In the genomic region with DNA sequence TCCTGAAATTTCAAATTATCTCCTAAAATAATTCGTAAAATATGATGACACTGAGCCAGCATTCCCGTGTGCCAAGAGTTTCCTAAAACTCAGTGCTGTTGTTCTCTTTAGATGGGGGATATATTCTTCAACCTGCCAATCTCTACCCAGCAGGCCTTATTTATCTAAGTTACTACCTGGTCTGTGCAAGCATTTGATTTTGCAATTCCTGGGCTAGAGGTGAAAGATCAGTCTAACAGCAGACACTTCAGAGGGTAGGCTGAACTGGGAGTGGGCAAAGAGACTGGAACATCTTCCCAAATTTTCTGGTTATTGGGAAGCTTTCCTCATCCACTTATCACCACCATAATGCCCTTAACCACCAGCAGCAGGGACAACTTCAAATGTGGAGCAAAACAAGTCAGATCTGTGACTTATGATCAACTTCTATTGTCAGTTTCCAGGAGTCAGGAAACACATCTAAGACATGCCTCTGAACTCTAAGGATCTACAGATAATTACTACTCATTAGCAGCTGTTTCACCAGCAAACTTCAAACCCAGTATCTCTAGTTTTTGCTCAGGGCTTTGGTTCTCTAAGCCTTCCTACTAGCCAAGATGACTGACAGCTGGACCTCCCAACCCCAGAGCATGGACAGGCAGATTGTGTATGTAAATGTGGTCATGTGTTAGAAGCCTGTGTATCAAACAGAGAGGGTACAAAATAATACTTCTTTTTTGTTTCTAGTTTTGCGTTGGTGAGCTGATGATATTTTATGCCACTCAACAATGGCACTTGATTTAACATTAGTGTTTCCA, we compare ENCODE assay signal across 1 cellular context.
TF ChIP-seq lines count a peak whose summit lies in the region.

No MANE protein-coding gene starts in this region.

TF ChIP-seq in HepG2, 621 proteins besides CTCF, POLR2A, EP300 and RAD21 (continued from another document and continues in another):
- TF ChIP-seq, protein P1, sequence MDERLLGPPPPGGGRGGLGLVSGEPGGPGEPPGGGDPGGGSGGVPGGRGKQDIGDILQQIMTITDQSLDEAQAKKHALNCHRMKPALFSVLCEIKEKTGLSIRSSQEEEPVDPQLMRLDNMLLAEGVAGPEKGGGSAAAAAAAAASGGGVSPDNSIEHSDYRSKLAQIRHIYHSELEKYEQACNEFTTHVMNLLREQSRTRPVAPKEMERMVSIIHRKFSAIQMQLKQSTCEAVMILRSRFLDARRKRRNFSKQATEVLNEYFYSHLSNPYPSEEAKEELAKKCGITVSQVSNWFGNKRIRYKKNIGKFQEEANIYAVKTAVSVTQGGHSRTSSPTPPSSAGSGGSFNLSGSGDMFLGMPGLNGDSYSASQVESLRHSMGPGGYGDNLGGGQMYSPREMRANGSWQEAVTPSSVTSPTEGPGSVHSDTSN (CRISPR knock-in tag; IDR thresholded peaks at IDR 0.05), result peak; percentile 86
- TF ChIP-seq ERF (CRISPR knock-in tag; IDR thresholded peaks at IDR 0.05) (peak; percentile 20; the same call in 1 of the 2 replicates), SOX5 (CRISPR knock-in tag; IDR thresholded peaks at IDR 0.05; ENCODE audit: borderline replicate concordance) (peak; percentile 55; the same call in 1 of the 2 replicates), BCL6 (CRISPR knock-in tag; IDR thresholded peaks at IDR 0.05) (peak; percentile 72), NR2F2 (IDR thresholded peaks at IDR 0.05; ENCODE audit: borderline replicate concordance, low read depth) (peak; percentile 88), KLF6 (CRISPR knock-in tag; IDR thresholded peaks at IDR 0.05) (no peak), ZNF24 (IDR thresholded peaks at IDR 0.05) (no peak), RCOR2 (CRISPR knock-in tag; IDR thresholded peaks at IDR 0.05) (peak; percentile 37; the same call in 1 of the 2 replicates), NAIF1 (CRISPR knock-in tag; IDR thresholded peaks at IDR 0.05; ENCODE audit: borderline replicate concordance) (0 out of 2 replicates have a peak, but pooled peaks have one; percentile 33), TCF7 (IDR thresholded peaks at IDR 0.05; ENCODE audit: low read depth) (0 out of 2 replicates have a peak, but pooled peaks have one; percentile 40), CEBPB (IDR thresholded peaks at IDR 0.05; ENCODE audit: borderline replicate concordance, low read depth, low read length) (peak; percentile 83), HNF4G (IDR thresholded peaks at IDR 0.05; ENCODE audit: borderline replicate concordance, low read depth, low read length) (peak; percentile 85), HNF4G (CRISPR knock-in tag; IDR thresholded peaks at IDR 0.05; ENCODE audit: borderline replicate concordance, low read depth) (peak; percentile 42; the same call in 1 of the 2 replicates), FOSL2 (CRISPR knock-in tag; IDR thresholded peaks at IDR 0.05) (0 out of 2 replicates have a peak, but pooled peaks have one; percentile 35), ZNF619 (CRISPR knock-in tag; IDR thresholded peaks at IDR 0.05) (no peak), NR2F6 (IDR thresholded peaks at IDR 0.05) (peak; percentile 75), NR2F6 (CRISPR knock-in tag; IDR thresholded peaks at IDR 0.05) (peak; percentile 80), CREM (IDR thresholded peaks at IDR 0.05) (peak; percentile 48; the same call in 1 of the 2 replicates), CREM (CRISPR knock-in tag; IDR thresholded peaks at IDR 0.05) (no peak), ZNF33A (CRISPR knock-in tag; IDR thresholded peaks at IDR 0.05; ENCODE audit: borderline replicate concordance) (no peak), SOX13 (IDR thresholded peaks at IDR 0.05) (no peak), SOX13 (CRISPR knock-in tag; conservative IDR thresholded peaks at IDR 0.05 in 1 of 2, IDR thresholded peaks at IDR 0.05 in 1 of 2) (peak in 1 of 2 experiments; percentile 85; a peak in 2 of 4 replicates), NPAS2 (CRISPR knock-in tag; IDR thresholded peaks at IDR 0.05; ENCODE audit: borderline replicate concordance) (no peak), HOXA3 (CRISPR knock-in tag; IDR thresholded peaks at IDR 0.05) (peak; percentile 47; the same call in 1 of the 2 replicates), HMG20A (CRISPR knock-in tag; IDR thresholded peaks at IDR 0.05; ENCODE audit: borderline replicate concordance) (peak; percentile 70; the same call in 1 of the 2 replicates), SIX1 (CRISPR knock-in tag; IDR thresholded peaks at IDR 0.05; ENCODE audit: borderline replicate concordance) (0 out of 2 replicates have a peak, but pooled peaks have one; percentile 18), ZNF430 (CRISPR knock-in tag; IDR thresholded peaks at IDR 0.05) (no peak), POGZ (CRISPR knock-in tag; IDR thresholded peaks at IDR 0.05) (peak; percentile 31), IKZF1 (IDR thresholded peaks at IDR 0.05) (no peak), ZNF331 (CRISPR knock-in tag; IDR thresholded peaks at IDR 0.05) (peak; percentile 69; the same call in 1 of the 2 replicates), NFYB (CRISPR knock-in tag; IDR thresholded peaks at IDR 0.05) (peak; percentile 57), PHF21A (CRISPR knock-in tag; IDR thresholded peaks at IDR 0.05) (peak; percentile 78), ZNF317 (CRISPR knock-in tag; IDR thresholded peaks at IDR 0.05) (peak; percentile 94)
- TF ChIP-seq, protein P2, sequence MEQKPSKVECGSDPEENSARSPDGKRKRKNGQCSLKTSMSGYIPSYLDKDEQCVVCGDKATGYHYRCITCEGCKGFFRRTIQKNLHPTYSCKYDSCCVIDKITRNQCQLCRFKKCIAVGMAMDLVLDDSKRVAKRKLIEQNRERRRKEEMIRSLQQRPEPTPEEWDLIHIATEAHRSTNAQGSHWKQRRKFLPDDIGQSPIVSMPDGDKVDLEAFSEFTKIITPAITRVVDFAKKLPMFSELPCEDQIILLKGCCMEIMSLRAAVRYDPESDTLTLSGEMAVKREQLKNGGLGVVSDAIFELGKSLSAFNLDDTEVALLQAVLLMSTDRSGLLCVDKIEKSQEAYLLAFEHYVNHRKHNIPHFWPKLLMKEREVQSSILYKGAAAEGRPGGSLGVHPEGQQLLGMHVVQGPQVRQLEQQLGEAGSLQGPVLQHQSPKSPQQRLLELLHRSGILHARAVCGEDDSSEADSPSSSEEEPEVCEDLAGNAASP (CRISPR knock-in tag; IDR thresholded peaks at IDR 0.05; ENCODE audit: borderline replicate concordance), result peak; percentile 41; the same call in 1 of the 2 replicates
- TF ChIP-seq, protein P3, sequence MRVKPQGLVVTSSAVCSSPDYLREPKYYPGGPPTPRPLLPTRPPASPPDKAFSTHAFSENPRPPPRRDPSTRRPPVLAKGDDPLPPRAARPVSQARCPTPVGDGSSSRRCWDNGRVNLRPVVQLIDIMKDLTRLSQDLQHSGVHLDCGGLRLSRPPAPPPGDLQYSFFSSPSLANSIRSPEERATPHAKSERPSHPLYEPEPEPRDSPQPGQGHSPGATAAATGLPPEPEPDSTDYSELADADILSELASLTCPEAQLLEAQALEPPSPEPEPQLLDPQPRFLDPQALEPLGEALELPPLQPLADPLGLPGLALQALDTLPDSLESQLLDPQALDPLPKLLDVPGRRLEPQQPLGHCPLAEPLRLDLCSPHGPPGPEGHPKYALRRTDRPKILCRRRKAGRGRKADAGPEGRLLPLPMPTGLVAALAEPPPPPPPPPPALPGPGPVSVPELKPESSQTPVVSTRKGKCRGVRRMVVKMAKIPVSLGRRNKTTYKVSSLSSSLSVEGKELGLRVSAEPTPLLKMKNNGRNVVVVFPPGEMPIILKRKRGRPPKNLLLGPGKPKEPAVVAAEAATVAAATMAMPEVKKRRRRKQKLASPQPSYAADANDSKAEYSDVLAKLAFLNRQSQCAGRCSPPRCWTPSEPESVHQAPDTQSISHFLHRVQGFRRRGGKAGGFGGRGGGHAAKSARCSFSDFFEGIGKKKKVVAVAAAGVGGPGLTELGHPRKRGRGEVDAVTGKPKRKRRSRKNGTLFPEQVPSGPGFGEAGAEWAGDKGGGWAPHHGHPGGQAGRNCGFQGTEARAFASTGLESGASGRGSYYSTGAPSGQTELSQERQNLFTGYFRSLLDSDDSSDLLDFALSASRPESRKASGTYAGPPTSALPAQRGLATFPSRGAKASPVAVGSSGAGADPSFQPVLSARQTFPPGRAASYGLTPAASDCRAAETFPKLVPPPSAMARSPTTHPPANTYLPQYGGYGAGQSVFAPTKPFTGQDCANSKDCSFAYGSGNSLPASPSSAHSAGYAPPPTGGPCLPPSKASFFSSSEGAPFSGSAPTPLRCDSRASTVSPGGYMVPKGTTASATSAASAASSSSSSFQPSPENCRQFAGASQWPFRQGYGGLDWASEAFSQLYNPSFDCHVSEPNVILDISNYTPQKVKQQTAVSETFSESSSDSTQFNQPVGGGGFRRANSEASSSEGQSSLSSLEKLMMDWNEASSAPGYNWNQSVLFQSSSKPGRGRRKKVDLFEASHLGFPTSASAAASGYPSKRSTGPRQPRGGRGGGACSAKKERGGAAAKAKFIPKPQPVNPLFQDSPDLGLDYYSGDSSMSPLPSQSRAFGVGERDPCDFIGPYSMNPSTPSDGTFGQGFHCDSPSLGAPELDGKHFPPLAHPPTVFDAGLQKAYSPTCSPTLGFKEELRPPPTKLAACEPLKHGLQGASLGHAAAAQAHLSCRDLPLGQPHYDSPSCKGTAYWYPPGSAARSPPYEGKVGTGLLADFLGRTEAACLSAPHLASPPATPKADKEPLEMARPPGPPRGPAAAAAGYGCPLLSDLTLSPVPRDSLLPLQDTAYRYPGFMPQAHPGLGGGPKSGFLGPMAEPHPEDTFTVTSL (CRISPR knock-in tag; IDR thresholded peaks at IDR 0.05; ENCODE audit: borderline replicate concordance), result peak; percentile 88
- TF ChIP-seq, protein P4, sequence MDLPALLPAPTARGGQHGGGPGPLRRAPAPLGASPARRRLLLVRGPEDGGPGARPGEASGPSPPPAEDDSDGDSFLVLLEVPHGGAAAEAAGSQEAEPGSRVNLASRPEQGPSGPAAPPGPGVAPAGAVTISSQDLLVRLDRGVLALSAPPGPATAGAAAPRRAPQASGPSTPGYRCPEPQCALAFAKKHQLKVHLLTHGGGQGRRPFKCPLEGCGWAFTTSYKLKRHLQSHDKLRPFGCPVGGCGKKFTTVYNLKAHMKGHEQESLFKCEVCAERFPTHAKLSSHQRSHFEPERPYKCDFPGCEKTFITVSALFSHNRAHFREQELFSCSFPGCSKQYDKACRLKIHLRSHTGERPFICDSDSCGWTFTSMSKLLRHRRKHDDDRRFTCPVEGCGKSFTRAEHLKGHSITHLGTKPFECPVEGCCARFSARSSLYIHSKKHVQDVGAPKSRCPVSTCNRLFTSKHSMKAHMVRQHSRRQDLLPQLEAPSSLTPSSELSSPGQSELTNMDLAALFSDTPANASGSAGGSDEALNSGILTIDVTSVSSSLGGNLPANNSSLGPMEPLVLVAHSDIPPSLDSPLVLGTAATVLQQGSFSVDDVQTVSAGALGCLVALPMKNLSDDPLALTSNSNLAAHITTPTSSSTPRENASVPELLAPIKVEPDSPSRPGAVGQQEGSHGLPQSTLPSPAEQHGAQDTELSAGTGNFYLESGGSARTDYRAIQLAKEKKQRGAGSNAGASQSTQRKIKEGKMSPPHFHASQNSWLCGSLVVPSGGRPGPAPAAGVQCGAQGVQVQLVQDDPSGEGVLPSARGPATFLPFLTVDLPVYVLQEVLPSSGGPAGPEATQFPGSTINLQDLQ (CRISPR knock-in tag; IDR thresholded peaks at IDR 0.05), result no peak
- TF ChIP-seq, protein P5, sequence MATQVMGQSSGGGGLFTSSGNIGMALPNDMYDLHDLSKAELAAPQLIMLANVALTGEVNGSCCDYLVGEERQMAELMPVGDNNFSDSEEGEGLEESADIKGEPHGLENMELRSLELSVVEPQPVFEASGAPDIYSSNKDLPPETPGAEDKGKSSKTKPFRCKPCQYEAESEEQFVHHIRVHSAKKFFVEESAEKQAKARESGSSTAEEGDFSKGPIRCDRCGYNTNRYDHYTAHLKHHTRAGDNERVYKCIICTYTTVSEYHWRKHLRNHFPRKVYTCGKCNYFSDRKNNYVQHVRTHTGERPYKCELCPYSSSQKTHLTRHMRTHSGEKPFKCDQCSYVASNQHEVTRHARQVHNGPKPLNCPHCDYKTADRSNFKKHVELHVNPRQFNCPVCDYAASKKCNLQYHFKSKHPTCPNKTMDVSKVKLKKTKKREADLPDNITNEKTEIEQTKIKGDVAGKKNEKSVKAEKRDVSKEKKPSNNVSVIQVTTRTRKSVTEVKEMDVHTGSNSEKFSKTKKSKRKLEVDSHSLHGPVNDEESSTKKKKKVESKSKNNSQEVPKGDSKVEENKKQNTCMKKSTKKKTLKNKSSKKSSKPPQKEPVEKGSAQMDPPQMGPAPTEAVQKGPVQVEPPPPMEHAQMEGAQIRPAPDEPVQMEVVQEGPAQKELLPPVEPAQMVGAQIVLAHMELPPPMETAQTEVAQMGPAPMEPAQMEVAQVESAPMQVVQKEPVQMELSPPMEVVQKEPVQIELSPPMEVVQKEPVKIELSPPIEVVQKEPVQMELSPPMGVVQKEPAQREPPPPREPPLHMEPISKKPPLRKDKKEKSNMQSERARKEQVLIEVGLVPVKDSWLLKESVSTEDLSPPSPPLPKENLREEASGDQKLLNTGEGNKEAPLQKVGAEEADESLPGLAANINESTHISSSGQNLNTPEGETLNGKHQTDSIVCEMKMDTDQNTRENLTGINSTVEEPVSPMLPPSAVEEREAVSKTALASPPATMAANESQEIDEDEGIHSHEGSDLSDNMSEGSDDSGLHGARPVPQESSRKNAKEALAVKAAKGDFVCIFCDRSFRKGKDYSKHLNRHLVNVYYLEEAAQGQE (IDR thresholded peaks at IDR 0.05; ENCODE audit: borderline replicate concordance in 1 of 2, low read depth in 1 of 2, low read length in 2 of 2), result 0 out of 4 replicates have a peak, but pooled peaks of 1 of the 2 experiments have one; percentile 7
- TF ChIP-seq, protein P6, sequence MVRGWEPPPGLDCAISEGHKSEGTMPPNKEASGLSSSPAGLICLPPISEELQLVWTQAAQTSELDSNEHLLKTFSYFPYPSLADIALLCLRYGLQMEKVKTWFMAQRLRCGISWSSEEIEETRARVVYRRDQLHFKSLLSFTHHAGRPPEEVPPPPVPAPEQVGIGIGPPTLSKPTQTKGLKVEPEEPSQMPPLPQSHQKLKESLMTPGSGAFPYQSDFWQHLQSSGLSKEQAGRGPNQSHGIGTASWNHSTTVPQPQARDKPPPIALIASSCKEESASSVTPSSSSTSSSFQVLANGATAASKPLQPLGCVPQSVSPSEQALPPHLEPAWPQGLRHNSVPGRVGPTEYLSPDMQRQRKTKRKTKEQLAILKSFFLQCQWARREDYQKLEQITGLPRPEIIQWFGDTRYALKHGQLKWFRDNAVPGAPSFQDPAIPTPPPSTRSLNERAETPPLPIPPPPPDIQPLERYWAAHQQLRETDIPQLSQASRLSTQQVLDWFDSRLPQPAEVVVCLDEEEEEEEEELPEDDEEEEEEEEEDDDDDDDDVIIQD (CRISPR knock-in tag; IDR thresholded peaks at IDR 0.05; ENCODE audit: low read depth), result peak; percentile 43; the same call in 1 of the 2 replicates
- TF ChIP-seq, protein P7, sequence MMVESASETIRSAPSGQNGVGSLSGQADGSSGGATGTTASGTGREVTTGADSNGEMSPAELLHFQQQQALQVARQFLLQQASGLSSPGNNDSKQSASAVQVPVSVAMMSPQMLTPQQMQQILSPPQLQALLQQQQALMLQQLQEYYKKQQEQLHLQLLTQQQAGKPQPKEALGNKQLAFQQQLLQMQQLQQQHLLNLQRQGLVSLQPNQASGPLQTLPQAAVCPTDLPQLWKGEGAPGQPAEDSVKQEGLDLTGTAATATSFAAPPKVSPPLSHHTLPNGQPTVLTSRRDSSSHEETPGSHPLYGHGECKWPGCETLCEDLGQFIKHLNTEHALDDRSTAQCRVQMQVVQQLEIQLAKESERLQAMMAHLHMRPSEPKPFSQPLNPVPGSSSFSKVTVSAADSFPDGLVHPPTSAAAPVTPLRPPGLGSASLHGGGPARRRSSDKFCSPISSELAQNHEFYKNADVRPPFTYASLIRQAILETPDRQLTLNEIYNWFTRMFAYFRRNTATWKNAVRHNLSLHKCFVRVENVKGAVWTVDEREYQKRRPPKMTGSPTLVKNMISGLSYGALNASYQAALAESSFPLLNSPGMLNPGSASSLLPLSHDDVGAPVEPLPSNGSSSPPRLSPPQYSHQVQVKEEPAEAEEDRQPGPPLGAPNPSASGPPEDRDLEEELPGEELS (CRISPR knock-in tag; IDR thresholded peaks at IDR 0.05), result peak; percentile 76
